Comparison of ENCODE assay signal across 8 cellular contexts in the genomic region with DNA sequence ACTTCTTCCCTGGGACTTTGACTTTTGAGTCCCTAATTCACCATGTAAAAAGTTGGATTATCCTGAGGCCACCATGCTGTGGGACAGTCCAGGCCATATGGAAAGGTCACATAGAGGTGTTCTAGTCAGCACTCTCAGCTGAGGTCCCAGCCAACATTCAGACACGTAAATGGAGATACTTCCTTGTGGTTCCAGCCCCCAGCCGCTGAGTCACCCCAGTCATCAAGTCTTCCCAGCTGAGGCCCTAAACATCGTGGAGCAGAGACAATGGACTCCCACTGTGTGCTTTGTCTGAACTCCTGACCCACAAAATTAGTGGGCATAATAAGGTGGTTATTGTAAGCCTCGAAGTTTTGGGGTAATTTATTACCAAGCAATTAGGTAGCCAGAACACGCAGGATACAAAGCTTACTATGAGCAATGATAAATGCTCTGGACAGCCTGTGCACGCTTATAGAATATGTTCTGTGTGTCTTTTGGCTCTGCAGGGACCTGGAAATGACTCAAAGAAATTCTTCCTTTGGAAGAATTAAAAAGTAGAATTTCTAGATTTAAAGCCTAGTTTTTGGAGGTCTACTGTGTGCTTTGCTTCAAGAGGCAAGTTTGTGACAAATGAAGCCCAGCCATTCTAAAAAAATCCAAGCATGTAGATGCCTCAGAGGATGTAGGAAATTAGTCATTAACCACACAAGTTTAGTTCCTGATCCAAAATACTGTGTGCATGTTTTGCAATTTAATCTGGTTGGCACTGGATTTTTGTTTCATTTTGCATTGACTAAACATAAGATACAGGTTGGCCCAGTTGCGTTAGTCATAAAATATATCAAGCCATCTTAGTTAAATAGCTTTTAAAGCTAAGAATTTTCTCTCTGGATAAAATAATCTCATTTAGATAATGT. TPM values are rescaled to one million over a fixed set of nuclear protein-coding genes. Genes with fewer than 3 reads are reported as not detected.
DNase-seq lines count a peak whose midpoint lies in the region; ATAC-seq, FAIRE-seq and TF ChIP-seq lines count a peak whose summit lies in the region.

No MANE protein-coding gene starts in this region.

- H3K27me3 ChIP-seq in Loucy (ENCODE audit: insufficient read depth, low read length, poor library complexity, severe bottlenecking), result no peaks in the 10 kb centered on the region

- H3K9me3 Mint-ChIP-seq in activated T-cell treated with anti-CD3 and anti-CD28 coated beads, Interleukin-2, amount 50 U/mL, for 72 hours, result no peaks in the 10 kb centered on the region

- WGBS in A549 (ENCODE audit: missing lambda C conversion rate), result 0% methylated on average over 6 of the region's 7 CpGs

- CTCF ChIA-PET in A549 (lab: Yijun Ruan, JAX), result interaction anchor here (1.0 to 11.3 kb wide), 6 partner anchors 10 to 245 kb away, joined by 3 to 183 read pairs (median 6); a partner anchor contains a TSS

- TF ChIP-seq CTCF in A549 (IDR thresholded peaks at IDR 0.05) (no peak), Loucy (conservative IDR thresholded peaks at IDR 0.05; ENCODE audit: low read length) (no peak)

- FAIRE-seq in A549 (lab: Jason Lieb, UNC) (peak; percentile 99), islet of Langerhans (lab: Jason Lieb, UNC) (peak; percentile 56)

- H3F3A ChIP-seq in Loucy (ENCODE audit: low read depth), result no peaks in the 10 kb centered on the region

- H3K36me3 ChIP-seq in Loucy (ENCODE audit: insufficient read depth, low read length), result no peaks in the 10 kb centered on the region

- H3K4me2 ChIP-seq in A549, result peak overlapping the region; percentile 77
- H3K4me2 ChIP-seq in Loucy (ENCODE audit: low read depth, low read length, poor library complexity, severe bottlenecking), result peak overlapping the region; percentile 55

- no peaks in the 10 kb centered on the region for H3K79me2 ChIP-seq in Loucy (ENCODE audit: insufficient read depth, low read length)

- no peaks in the 10 kb centered on the region for H4K20me1 ChIP-seq in Loucy (ENCODE audit: insufficient read depth, low read length, poor library complexity, severe bottlenecking)

- TF ChIP-seq POLR2A in A549 (IDR thresholded peaks at IDR 0.05; ENCODE audit: low read length) (no peak), GM18505 (IDR thresholded peaks at IDR 0.05; ENCODE audit: borderline replicate concordance, extremely low read depth, insufficient read depth, insufficient read length) (no peak)

- peak overlapping the region; percentile 9 for H2AFZ ChIP-seq in Loucy (ENCODE audit: low read length)

- H3K27me3 Mint-ChIP-seq in activated T-cell treated with anti-CD3 and anti-CD28 coated beads, Interleukin-2, amount 50 U/mL, for 72 hours (ENCODE audit: low read depth), result no peaks in the 10 kb centered on the region

- TF ChIP-seq EP300 in A549 (IDR thresholded peaks at IDR 0.05), result no peak

- H3K9me3 ChIP-seq in A549 (no peaks in the 10 kb centered on the region), Loucy (ENCODE audit: insufficient read depth, low read depth, low read length) (no peaks in the 10 kb centered on the region)

- H3K4me1 ChIP-seq in A549 (peaks cover 30% of the 10 kb centered on the region), Loucy (ENCODE audit: insufficient read depth, low read length, poor library complexity, severe bottlenecking) (peaks cover 12% of the 10 kb centered on the region)

- peak overlapping the region; percentile 37 for H3K9ac ChIP-seq in Loucy (ENCODE audit: low read depth, low read length, poor library complexity, severe bottlenecking)

- POLR2A ChIA-PET in A549 (lab: Yijun Ruan, JAX), result interaction anchor here (0.6 to 2.8 kb wide), 5 partner anchors 22 to 237 kb away, joined by 3 to 28 read pairs (median 7); a partner anchor contains a TSS

- no peak overlapping the region for H3K4me3 ChIP-seq in A549
- H3K4me3 ChIP-seq in Loucy (ENCODE audit: low read length, poor library complexity, severe bottlenecking), result peak overlapping the region; percentile 60

- peaks cover 22% of the 10 kb centered on the region for H3K4me1 Mint-ChIP-seq in activated T-cell treated with anti-CD3 and anti-CD28 coated beads, Interleukin-2, amount 50 U/mL, for 72 hours (ENCODE audit: low read depth)

- ATAC-seq in A549, result peak; percentile 90 to 93
- peak; percentile 49 for ATAC-seq in GM18505 (IDR thresholded peaks at IDR 0.05; ENCODE audit: unreplicated experiment)
- peak; percentile 78 to 83 for ATAC-seq in activated T-cell treated with anti-CD3 and anti-CD28 coated beads, Interleukin-2, amount 50 U/mL, for 72 hours (replicated peaks in 1 of 2)
- ATAC-seq in HG03280 (IDR thresholded peaks at IDR 0.05; ENCODE audit: unreplicated experiment), result no peak

- no peaks in the 10 kb centered on the region for H3K36me3 Mint-ChIP-seq in activated T-cell treated with anti-CD3 and anti-CD28 coated beads, Interleukin-2, amount 50 U/mL, for 72 hours (ENCODE audit: insufficient read depth in 2 of 2)

- 0 out of 5 replicates have a peak, but pooled peaks have one; percentile 2 to 5 for TF ChIP-seq RAD21 in A549 (conservative IDR thresholded peaks at IDR 0.05 in 1 of 2, IDR thresholded peaks at IDR 0.05 in 1 of 2)

- H3K27ac Mint-ChIP-seq in activated T-cell treated with anti-CD3 and anti-CD28 coated beads, Interleukin-2, amount 50 U/mL, for 72 hours, result no peak overlapping the region

- H3K4me3 Mint-ChIP-seq in activated T-cell treated with anti-CD3 and anti-CD28 coated beads, Interleukin-2, amount 50 U/mL, for 72 hours, result peak overlapping the region; percentile 27 to 60

- H3K27ac ChIP-seq in A549, result peak overlapping the region; percentile 90 to 91

- H3K9me2 ChIP-seq in Loucy (replicated peaks; ENCODE audit: low read depth, low read length), result no peaks in the 10 kb centered on the region

- peak; percentile 65 to 90 for DNase-seq in A549 (ENCODE audit: low read depth in 1 of 2, low spot score in 1 of 2)
- peak; percentile 4 to 5 for DNase-seq in activated T-cell treated with anti-CD3 and anti-CD28 coated beads, Interleukin-2, amount 50 U/mL, for 72 hours
- DNase-seq in GOT3 (lab: John Stamatoyannopoulos, UW), result no peak
- DNase-seq in hippocampal formation (lab: John Stamatoyannopoulos, UW), result no peak

TF ChIP-seq in A549, 52 proteins besides CTCF, POLR2A, EP300 and RAD21 (continues in another document):
- TF ChIP-seq JUNB (IDR thresholded peaks at IDR 0.05) (peak; percentile 38), CBX2 (IDR thresholded peaks at IDR 0.05; ENCODE audit: borderline replicate concordance, low read depth) (no peak), KDM1A (IDR thresholded peaks at IDR 0.05; ENCODE audit: low read depth) (no peak), FOSL2 (IDR thresholded peaks at IDR 0.05) (0 out of 2 replicates have a peak, but pooled peaks have one; percentile 6), FOSL2 (CRISPR knock-in tag; IDR thresholded peaks at IDR 0.05) (peak; percentile 75), MAFK (IDR thresholded peaks at IDR 0.05; ENCODE audit: partially characterized antibody) (peak; percentile 26), BHLHE40 (IDR thresholded peaks at IDR 0.05; ENCODE audit: low read depth, low read length) (no peak), CEBPB (IDR thresholded peaks at IDR 0.05) (peak; percentile 60 to 77; a peak in 3 of 4 replicates), NR3C1 (IDR thresholded peaks at IDR 0.05) (no peak), FOSB (CRISPR knock-in tag; IDR thresholded peaks at IDR 0.05) (no peak), ZFP36 (IDR thresholded peaks at IDR 0.05; ENCODE audit: borderline replicate concordance, partially characterized antibody) (no peak), MYC (IDR thresholded peaks at IDR 0.05; ENCODE audit: borderline replicate concordance, low read length) (no peak), HOXB5 (CRISPR knock-in tag; IDR thresholded peaks at IDR 0.05) (no peak), EHMT2 (IDR thresholded peaks at IDR 0.05; ENCODE audit: low read depth) (no peak)
- TF ChIP-seq, protein P1, sequence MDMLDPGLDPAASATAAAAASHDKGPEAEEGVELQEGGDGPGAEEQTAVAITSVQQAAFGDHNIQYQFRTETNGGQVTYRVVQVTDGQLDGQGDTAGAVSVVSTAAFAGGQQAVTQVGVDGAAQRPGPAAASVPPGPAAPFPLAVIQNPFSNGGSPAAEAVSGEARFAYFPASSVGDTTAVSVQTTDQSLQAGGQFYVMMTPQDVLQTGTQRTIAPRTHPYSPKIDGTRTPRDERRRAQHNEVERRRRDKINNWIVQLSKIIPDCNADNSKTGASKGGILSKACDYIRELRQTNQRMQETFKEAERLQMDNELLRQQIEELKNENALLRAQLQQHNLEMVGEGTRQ (IDR thresholded peaks at IDR 0.05), result no peak
- TF ChIP-seq, protein P2, sequence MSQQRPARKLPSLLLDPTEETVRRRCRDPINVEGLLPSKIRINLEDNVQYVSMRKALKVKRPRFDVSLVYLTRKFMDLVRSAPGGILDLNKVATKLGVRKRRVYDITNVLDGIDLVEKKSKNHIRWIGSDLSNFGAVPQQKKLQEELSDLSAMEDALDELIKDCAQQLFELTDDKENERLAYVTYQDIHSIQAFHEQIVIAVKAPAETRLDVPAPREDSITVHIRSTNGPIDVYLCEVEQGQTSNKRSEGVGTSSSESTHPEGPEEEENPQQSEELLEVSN (IDR thresholded peaks at IDR 0.05; ENCODE audit: borderline replicate concordance, low read depth), result 0 out of 2 replicates have a peak, but pooled peaks have one; percentile 55
- TF ChIP-seq, protein P3, sequence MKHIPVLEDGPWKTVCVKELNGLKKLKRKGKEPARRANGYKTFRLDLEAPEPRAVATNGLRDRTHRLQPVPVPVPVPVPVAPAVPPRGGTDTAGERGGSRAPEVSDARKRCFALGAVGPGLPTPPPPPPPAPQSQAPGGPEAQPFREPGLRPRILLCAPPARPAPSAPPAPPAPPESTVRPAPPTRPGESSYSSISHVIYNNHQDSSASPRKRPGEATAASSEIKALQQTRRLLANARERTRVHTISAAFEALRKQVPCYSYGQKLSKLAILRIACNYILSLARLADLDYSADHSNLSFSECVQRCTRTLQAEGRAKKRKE (CRISPR knock-in tag; IDR thresholded peaks at IDR 0.05; ENCODE audit: low read depth), result no peak

RNA-seq across cellular contexts. Expression of a gene that starts 33.3 kb away (rescaled TPM):
- polyA plus RNA-seq in A549 (2011; rRNA removed) (21.1 and 22.3 TPM in 2 replicates), A549 (2017; fragmentation: RNase III; extraction: RNeasy Plus Mini Kit Qiagen cat#74134 plus additional on column Dnase treatment) (9.8 to 11.4 TPM (median 11.2 TPM) in 3 replicates)
- 8.7 and 9.3 TPM in 2 replicates for polyA plus RNA-seq in A549 (2012; cell fraction: cytosol; rRNA removed)
- polyA plus RNA-seq in A549 (2012; cell fraction: nucleus; rRNA removed), result 10.7 and 11.1 TPM in 2 replicates
- 54.4 and 77.5 TPM in 2 replicates for polyA minus RNA-seq in A549 (2011; rRNA and poly(A)+ RNA removed)
- 10 to 100 TPM; 19.2 to 23.0 TPM for total RNA-seq in activated T-cell treated with anti-CD3 and anti-CD28 coated beads, Interleukin-2, amount 50 U/mL, for 72 hours

RNA-seq across cellular contexts. Expression of a gene that starts 44.7 kb away (rescaled TPM):
- polyA plus RNA-seq in A549 (2011; rRNA removed) (13.8 and 14.8 TPM in 2 replicates), A549 (2017; fragmentation: RNase III; extraction: RNeasy Plus Mini Kit Qiagen cat#74134 plus additional on column Dnase treatment) (12.9 to 15.0 TPM (median 14.0 TPM) in 3 replicates)
- polyA plus RNA-seq in A549 (2012; cell fraction: cytosol; rRNA removed), result 3.6 and 5.5 TPM in 2 replicates
- polyA plus RNA-seq in A549 (2012; cell fraction: nucleus; rRNA removed), result 2.1 and 2.4 TPM in 2 replicates
- polyA minus RNA-seq in A549 (2011; rRNA and poly(A)+ RNA removed), result 5.4 and 6.8 TPM in 2 replicates
- total RNA-seq in activated T-cell treated with anti-CD3 and anti-CD28 coated beads, Interleukin-2, amount 50 U/mL, for 72 hours, result 1 to 10 TPM; 4.9 to 5.4 TPM

Comparison
In these comparisons a context has a peak if more than half of its experiments do, and no peak if none do; other contexts are left out.
1. DNase-seq: peak in A549 (2 of 2) and activated T-cell treated with anti-CD3 and anti-CD28 coated beads, Interleukin-2, amount 50 U/mL, for 72 hours (2 of 2); none in GOT3 (single experiment) and hippocampal formation (0 of 2).